Comparison of ENCODE assay signal across 1 cellular context in genomic region chr2:12456293-12457151, GRCh38.
TF ChIP-seq lines count a peak whose summit lies in the region.

No MANE protein-coding gene starts in this region.

TF ChIP-seq in K562, 482 proteins besides CTCF, POLR2A, EP300 and RAD21 (continued from another document and continues in another):
- TF ChIP-seq SMARCE1 (IDR thresholded peaks at IDR 0.05) = peak; percentile 81; the same call in 1 of the 2 replicates
- no peak for TF ChIP-seq NCOA6 (IDR thresholded peaks at IDR 0.05)
- TF ChIP-seq LARP7 (IDR thresholded peaks at IDR 0.05) = no peak
- TF ChIP-seq ARHGAP35 (IDR thresholded peaks at IDR 0.05; ENCODE audit: partially characterized antibody) = no peak
- TF ChIP-seq FOXK1 (CRISPR knock-in tag; IDR thresholded peaks at IDR 0.05; ENCODE audit: borderline replicate concordance) = no peak
- TF ChIP-seq ARID1B (IDR thresholded peaks at IDR 0.05) = peak; percentile 84
- TF ChIP-seq THAP7 (CRISPR knock-in tag; IDR thresholded peaks at IDR 0.05) = no peak
- no peak for TF ChIP-seq SLC30A9 (CRISPR knock-in tag; IDR thresholded peaks at IDR 0.05)
- peak; percentile 98 for TF ChIP-seq IRF9 (tag; IDR thresholded peaks at IDR 0.05)
- TF ChIP-seq ZFPM2 (CRISPR knock-in tag; IDR thresholded peaks at IDR 0.05) = no peak
- no peak for TF ChIP-seq PPARD (CRISPR knock-in tag; IDR thresholded peaks at IDR 0.05)
- no peak for TF ChIP-seq ZNF280B (CRISPR knock-in tag; IDR thresholded peaks at IDR 0.05)
- TF ChIP-seq MECOM (CRISPR knock-in tag; IDR thresholded peaks at IDR 0.05) = no peak
- no peak for TF ChIP-seq SETDB1 (IDR thresholded peaks at IDR 0.05; ENCODE audit: low read length)
- no peak for TF ChIP-seq BCOR (IDR thresholded peaks at IDR 0.05)
- no peak for TF ChIP-seq ZNF764 (CRISPR knock-in tag; IDR thresholded peaks at IDR 0.05; ENCODE audit: low read depth)
- TF ChIP-seq ZBED1 (IDR thresholded peaks at IDR 0.05) = no peak
- no peak for TF ChIP-seq RBM17 (IDR thresholded peaks at IDR 0.05; ENCODE audit: borderline replicate concordance, low read depth, low read length)
- no peak for TF ChIP-seq EHMT2 (IDR thresholded peaks at IDR 0.05)
- TF ChIP-seq HDAC1 (IDR thresholded peaks at IDR 0.05) = peak in 1 of 2 experiments; percentile 24; a peak in 1 of 4 replicates
- peak; percentile 48; the same call in 1 of the 2 replicates for TF ChIP-seq TEAD4 (IDR thresholded peaks at IDR 0.05; ENCODE audit: low read length)
- TF ChIP-seq TEAD4 (CRISPR knock-in tag; IDR thresholded peaks at IDR 0.05; ENCODE audit: borderline replicate concordance) = no peak
- no peak for TF ChIP-seq ZNF175 (CRISPR knock-in tag; IDR thresholded peaks at IDR 0.05; ENCODE audit: low read depth)
- TF ChIP-seq NFE2 (IDR thresholded peaks at IDR 0.05; ENCODE audit: low read depth) = no peak
- no peak for TF ChIP-seq ZNF830 (CRISPR knock-in tag; IDR thresholded peaks at IDR 0.05)
- TF ChIP-seq HBP1 (CRISPR knock-in tag; IDR thresholded peaks at IDR 0.05) = no peak
- TF ChIP-seq MEF2A (IDR thresholded peaks at IDR 0.05; ENCODE audit: control insufficient read depth, low read depth, low read length) = no peak
- TF ChIP-seq ZBTB1 (CRISPR knock-in tag; IDR thresholded peaks at IDR 0.05; ENCODE audit: borderline replicate concordance, low read depth) = no peak
- TF ChIP-seq STAT5B (CRISPR knock-in tag; IDR thresholded peaks at IDR 0.05) = no peak
- TF ChIP-seq SRSF7 (optimal IDR thresholded peaks at IDR 0.05; ENCODE audit: low read depth, low read length) = no peak
- no peak for TF ChIP-seq HMG20B (CRISPR knock-in tag; IDR thresholded peaks at IDR 0.05)
- TF ChIP-seq HOXB6 (CRISPR knock-in tag; IDR thresholded peaks at IDR 0.05; ENCODE audit: borderline replicate concordance) = no peak
- TF ChIP-seq KLF10 (CRISPR knock-in tag; IDR thresholded peaks at IDR 0.05) = no peak
- no peak for TF ChIP-seq ZNF785 (CRISPR knock-in tag; IDR thresholded peaks at IDR 0.05)
- TF ChIP-seq POLR2B (IDR thresholded peaks at IDR 0.05; ENCODE audit: low read depth, partially characterized antibody) = no peak
- TF ChIP-seq ZNF217 (CRISPR knock-in tag; IDR thresholded peaks at IDR 0.05) = no peak
- no peak for TF ChIP-seq MCM5 (IDR thresholded peaks at IDR 0.05; ENCODE audit: low read depth)
- TF ChIP-seq HNRNPUL1 (IDR thresholded peaks at IDR 0.05; ENCODE audit: low read length) = no peak
- no peak for TF ChIP-seq TAF1 (IDR thresholded peaks at IDR 0.05; ENCODE audit: control insufficient read depth, extremely low read depth, insufficient read depth, low read length, severe bottlenecking)
- no peak for TF ChIP-seq ZNF717 (CRISPR knock-in tag; IDR thresholded peaks at IDR 0.05)
- no peak for TF ChIP-seq BRCA1 (IDR thresholded peaks at IDR 0.05)
- TF ChIP-seq BRCA1 (CRISPR knock-in tag; IDR thresholded peaks at IDR 0.05) = no peak
- TF ChIP-seq NR2F6 (CRISPR knock-in tag; IDR thresholded peaks at IDR 0.05) = no peak
- no peak for TF ChIP-seq RREB1 (CRISPR knock-in tag; IDR thresholded peaks at IDR 0.05)
- TF ChIP-seq ELF2 (CRISPR knock-in tag; IDR thresholded peaks at IDR 0.05) = no peak
- no peak for TF ChIP-seq ELF4 (CRISPR knock-in tag; IDR thresholded peaks at IDR 0.05)
- no peak for TF ChIP-seq ESRRB (CRISPR knock-in tag; IDR thresholded peaks at IDR 0.05; ENCODE audit: borderline replicate concordance)
- no peak for TF ChIP-seq XRCC5 (IDR thresholded peaks at IDR 0.05; ENCODE audit: low read depth, low read length)
- TF ChIP-seq GTF2B (IDR thresholded peaks at IDR 0.05; ENCODE audit: extremely low read depth, insufficient read length) = no peak
- TF ChIP-seq THRA (IDR thresholded peaks at IDR 0.05) = no peak
- no peak for TF ChIP-seq ZNF507 (tag; conservative IDR thresholded peaks at IDR 0.05)
- TF ChIP-seq ZNF212 (CRISPR knock-in tag; IDR thresholded peaks at IDR 0.05) = no peak
- TF ChIP-seq SMC3 (conservative IDR thresholded peaks at IDR 0.05; ENCODE audit: insufficient read depth, low read depth, low read length) = no peak
- TF ChIP-seq CBFA2T2 (conservative IDR thresholded peaks at IDR 0.05) = no peak
- TF ChIP-seq STAT6 (CRISPR knock-in tag; IDR thresholded peaks at IDR 0.05) = no peak
- TF ChIP-seq ELF1 (tag; IDR thresholded peaks at IDR 0.05) = 0 out of 2 replicates have a peak, but pooled peaks have one; percentile 49
- 0 out of 2 replicates have a peak, but pooled peaks have one; percentile 17 for TF ChIP-seq ZNF384 (IDR thresholded peaks at IDR 0.05; ENCODE audit: low read depth, low read length)
- TF ChIP-seq ZNF277 (CRISPR knock-in tag; IDR thresholded peaks at IDR 0.05; ENCODE audit: borderline replicate concordance) = no peak
